7 cellular contexts compared by ENCODE assay signal in the genomic region with DNA sequence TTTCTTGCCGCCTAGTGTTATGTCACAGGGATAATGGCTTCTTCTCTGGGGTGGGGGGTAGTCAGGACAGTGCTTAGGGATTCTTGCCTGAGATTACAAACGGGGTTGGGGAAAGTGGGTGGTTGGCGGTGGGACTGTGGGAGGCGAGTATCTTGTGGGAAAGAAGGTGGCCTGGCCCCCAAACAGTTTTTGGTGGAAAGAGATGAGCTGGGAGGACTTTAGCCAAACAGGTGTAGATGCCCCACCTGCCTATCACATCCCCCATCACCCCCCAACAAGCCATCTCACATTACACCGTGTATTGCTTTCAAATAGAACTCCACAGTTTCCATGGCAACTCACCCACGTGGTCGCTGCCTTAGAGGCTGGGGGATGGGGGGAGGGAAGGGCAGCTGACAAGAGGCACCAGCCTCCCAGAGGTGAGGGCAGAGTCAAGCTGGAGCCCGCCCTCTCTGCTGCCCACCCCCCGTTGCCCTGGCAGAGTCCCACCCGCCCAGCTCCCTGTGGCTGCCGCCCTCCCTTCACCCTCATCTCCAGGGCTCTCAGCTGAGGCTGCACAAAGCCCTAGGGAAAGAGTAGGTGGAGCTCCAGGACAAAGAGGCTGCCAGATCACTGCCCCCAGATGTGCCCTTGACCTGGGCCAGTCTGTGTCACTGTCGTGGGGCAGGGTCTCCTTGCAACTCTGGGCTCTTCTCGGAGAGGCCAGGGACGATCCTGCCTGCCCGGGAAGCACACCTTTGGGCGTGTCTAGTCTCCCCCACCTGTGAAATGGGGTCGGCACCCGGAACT.
A peak's percentile ranks its signal among the peaks of the same experiment; 100 is the strongest.
DNase-seq lines count a peak whose midpoint lies in the region; ATAC-seq and TF ChIP-seq lines count a peak whose summit lies in the region.

No MANE protein-coding gene starts in this region.

- no peaks in the 10 kb centered on the region for H3K36me3 ChIP-seq in KMS-11 (ENCODE audit: insufficient read depth)

- H2AFZ ChIP-seq in KMS-11 (ENCODE audit: low read depth), result no peak overlapping the region; the same call in 1 of the 2 replicates

- no peak overlapping the region for H3K9ac ChIP-seq in KMS-11

- DNase-seq in NCI-H748 (lab: John Stamatoyannopoulos, UW; ENCODE audit: unreplicated experiment) (peak; percentile 99), dorsolateral prefrontal cortex (peak in 8 of 10 donors; percentile 42 to 86 (median 76)), renal cortical epithelial cell (ENCODE audit: low read depth) (peak; percentile 70), A172 (ENCODE audit: low spot score) (no peak)

- H3K4me3 ChIP-seq in KMS-11 (IDR thresholded peaks at IDR 0.05; ENCODE audit: insufficient read depth, low read depth, low read length), result no peak overlapping the region
- H3K4me3 ChIP-seq in dorsolateral prefrontal cortex, result peak overlapping the region in 2 of 59 donors; percentile 4 to 14

- H3K27ac ChIP-seq in KMS-11 (no peak overlapping the region), dorsolateral prefrontal cortex (peak overlapping the region in 58 of 59 donors; percentile 33 to 93 (median 78))

- TF ChIP-seq CTCF in KMS-11 (conservative IDR thresholded peaks at IDR 0.05; ENCODE audit: low read depth, low read length) (no peak), dorsolateral prefrontal cortex (IDR thresholded peaks at IDR 0.05 in 54 of 56, conservative IDR thresholded peaks at IDR 0.05 in 2 of 56; ENCODE audit: low read depth in 1 of 56, partially characterized antibody in 56 of 56) (no peak)

- no peaks in the 10 kb centered on the region for H3K27me3 ChIP-seq in KMS-11 (ENCODE audit: insufficient read depth, low read depth)
- no peaks in the 10 kb centered on the region for H3K27me3 ChIP-seq in dorsolateral prefrontal cortex

- peak overlapping the region; percentile 42; the same call in 1 of the 2 replicates for H3K4me2 ChIP-seq in KMS-11

- intact Hi-C loops in dorsolateral prefrontal cortex (cut with DNase I), result loop anchor here in 1 of 2 donors (5.0 kb wide), 1 partner anchor 33 kb away; no protein-coding TSS in a partner anchor

- no peaks in the 10 kb centered on the region for H4K20me1 ChIP-seq in KMS-11 (ENCODE audit: insufficient read depth)

- H3K4me1 ChIP-seq in KMS-11 (ENCODE audit: low read depth, poor library complexity, severe bottlenecking), result peaks cover 46% of the 10 kb centered on the region

- ATAC-seq in GM18498 (IDR thresholded peaks at IDR 0.05; ENCODE audit: unreplicated experiment), result no peak
- ATAC-seq in HG02870 (IDR thresholded peaks at IDR 0.05; ENCODE audit: unreplicated experiment), result no peak

- no peaks in the 10 kb centered on the region for H3K79me2 ChIP-seq in KMS-11 (ENCODE audit: insufficient read depth, low read depth)
